In the genomic region with DNA sequence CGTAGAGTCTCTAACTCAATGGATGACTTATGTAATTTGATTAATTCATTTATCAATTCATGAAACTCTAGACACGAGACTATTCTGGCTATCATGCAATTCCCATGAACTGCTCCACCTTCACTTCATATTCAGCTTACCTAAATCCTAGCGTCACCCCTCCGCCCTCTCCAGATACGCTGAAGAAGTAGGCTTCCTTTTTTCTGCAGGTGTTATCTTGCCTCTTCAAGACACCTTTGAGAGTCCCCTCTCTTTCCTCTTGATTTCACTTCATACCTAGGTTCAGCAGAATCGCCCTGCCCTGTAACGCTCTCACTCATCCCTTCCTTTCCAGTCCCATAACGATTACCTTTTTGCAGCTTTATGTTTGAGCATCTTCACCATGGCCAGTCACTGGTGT, we compare ENCODE assay signal across 12 cellular contexts. TPM values are rescaled to one million over a fixed set of nuclear protein-coding genes. Genes with fewer than 3 reads are reported as not detected.
DNase-seq lines count a peak whose midpoint lies in the region; ATAC-seq, FAIRE-seq and TF ChIP-seq lines count a peak whose summit lies in the region.
"Had no signal": no experiment of that assay in that cellular context is flagged by ENCODE, and none has a peak within 500 bp of the region (broad histone marks: within the 10 kb centered on the region; RNA-seq: fewer than 3 reads in every experiment).

No MANE protein-coding gene starts in this region.

- H3K18ac ChIP-seq in H9 (ENCODE audit: insufficient read length, low read depth, low read length) = no peak overlapping the region

- H3K36me3 ChIP-seq in ACC112 (ENCODE audit: insufficient read depth, low read length) = no peaks in the 10 kb centered on the region
- H3K36me3 ChIP-seq in mesodermal cell (ENCODE audit: control insufficient read depth, insufficient read depth, low read length) = no peaks in the 10 kb centered on the region
- H3K36me3 ChIP-seq: WERI-Rb-1 had no signal

- H2BK15ac ChIP-seq in H9 (ENCODE audit: low read depth, low read length) = no peak overlapping the region

- no peak overlapping the region for H2BK20ac ChIP-seq in H9 (ENCODE audit: low read depth, low read length, poor library complexity, severe bottlenecking)

- H3K9me3 Mint-ChIP-seq in H9 = no peaks in the 10 kb centered on the region
- no peaks in the 10 kb centered on the region for H3K9me3 Mint-ChIP-seq in activated T-helper 2 cell treated with anti-CD3 and anti-CD28 coated beads, Interferon-gamma antibody, Interleukin-2, Interleukin-4, amounts not matched to agents 10 μg/mL and 5 μg/mL and 100 μg/mL, durations not matched to agents 14 hours and 24 hours and 36 hours
- no peaks in the 10 kb centered on the region for H3K9me3 Mint-ChIP-seq in stimulated activated naive B cell treated with anti-CD40 and anti-IgM and Interleukin-4, amounts not matched to agents 10 μg/mL and 1 μg/mL and 100 μg/mL, for 72 hours
- H3K9me3 Mint-ChIP-seq: memory B cell had no signal

- no peak for ATAC-seq in stimulated activated naive B cell treated with anti-CD40 and anti-IgM and Interleukin-4, amounts not matched to agents 10 μg/mL and 1 μg/mL and 100 μg/mL, for 72 hours (replicated peaks)
- ATAC-seq in HG03460 (IDR thresholded peaks at IDR 0.05; ENCODE audit: unreplicated experiment) = no peak

- no peaks in the 10 kb centered on the region for H4K20me1 ChIP-seq in H9 (ENCODE audit: control insufficient read depth, insufficient read depth, insufficient read length)

- no peak overlapping the region for H2AK5ac ChIP-seq in H9 (ENCODE audit: insufficient read length, low read length)

- no peak overlapping the region for H3K14ac ChIP-seq in H9 (ENCODE audit: insufficient read depth, low read length)

- H3K23me2 ChIP-seq in H9 (ENCODE audit: insufficient read length, low read depth, low read length, poor library complexity, severe bottlenecking) = peaks cover 23% of the 10 kb centered on the region

- H3K9me3 ChIP-seq in H9 (ENCODE audit: control insufficient read depth, low read depth, low read length) (no peaks in the 10 kb centered on the region), mesodermal cell (ENCODE audit: control insufficient read depth, low read length) (no peaks in the 10 kb centered on the region)

- no peak for TF ChIP-seq CTCF in H9 (conservative IDR thresholded peaks at IDR 0.05)

- H3K27me3 ChIP-seq in ACC112 (ENCODE audit: insufficient read depth, low read length) (peaks cover 7% of the 10 kb centered on the region), H9 (ENCODE audit: insufficient read depth, low read length) (no peaks in the 10 kb centered on the region)

- WGBS in H9 (ENCODE audit: extremely low coverage, insufficient read length, low lambda C conversion rate) = no CpG with 5 or more reads among the region's 8 CpGs
- 85 to 86% methylated on average over 6 of the region's 8 CpGs for WGBS in mesodermal cell (ENCODE audit: insufficient coverage in 2 of 2), 2 experiments

- H2BK5ac ChIP-seq in H9 (ENCODE audit: insufficient read length, low read length) = no peak overlapping the region

- FAIRE-seq in GM12892 (lab: Jason Lieb, UNC) = no peak
- FAIRE-seq: RCC 7860 had no signal

- no peak overlapping the region for H3K27ac Mint-ChIP-seq in H9
- H3K27ac Mint-ChIP-seq in activated T-helper 2 cell treated with anti-CD3 and anti-CD28 coated beads, Interferon-gamma antibody, Interleukin-2, Interleukin-4, amounts not matched to agents 10 μg/mL and 5 μg/mL and 100 μg/mL, durations not matched to agents 14 hours and 24 hours and 36 hours = peak overlapping the region; percentile 8
- H3K27ac Mint-ChIP-seq in stimulated activated naive B cell treated with anti-CD40 and anti-IgM and Interleukin-4, amounts not matched to agents 10 μg/mL and 1 μg/mL and 100 μg/mL, for 72 hours = no peak overlapping the region
- H3K27ac Mint-ChIP-seq: memory B cell had no signal

- H2AFZ ChIP-seq in ACC112 (ENCODE audit: low read length, unreplicated experiment) (peak overlapping the region; percentile 93), H9 (ENCODE audit: low read length) (no peak overlapping the region)

- H3K4me3 ChIP-seq in ACC112 (ENCODE audit: low read depth, low read length) = peak overlapping the region; percentile 87
- H3K4me3 ChIP-seq in mesodermal cell (ENCODE audit: extremely low read depth, insufficient read depth, low read length, poor library complexity, severe bottlenecking) = peak overlapping the region; percentile 85

- H3K27me3 Mint-ChIP-seq in H9 (ENCODE audit: low read depth) = peaks cover 3% of the 10 kb centered on the region
- H3K27me3 Mint-ChIP-seq in activated T-helper 2 cell treated with anti-CD3 and anti-CD28 coated beads, Interferon-gamma antibody, Interleukin-2, Interleukin-4, amounts not matched to agents 10 μg/mL and 5 μg/mL and 100 μg/mL, durations not matched to agents 14 hours and 24 hours and 36 hours (ENCODE audit: low read depth) = no peaks in the 10 kb centered on the region
- H3K27me3 Mint-ChIP-seq in stimulated activated naive B cell treated with anti-CD40 and anti-IgM and Interleukin-4, amounts not matched to agents 10 μg/mL and 1 μg/mL and 100 μg/mL, for 72 hours = peaks cover 6% of the 10 kb centered on the region in 2 donors
- H3K27me3 Mint-ChIP-seq: memory B cell had no signal

- no peak overlapping the region for H3K23ac ChIP-seq in H9 (ENCODE audit: insufficient read length, low read depth, low read length)

- H3K56ac ChIP-seq in H9 (ENCODE audit: insufficient read length, low read depth, low read length) = no peak overlapping the region

- H3K4me1 ChIP-seq in ACC112 (ENCODE audit: control insufficient read depth, insufficient read depth, low read length, unreplicated experiment) (peaks cover 9% of the 10 kb centered on the region), H9 (ENCODE audit: insufficient read depth, low read length) (peaks cover 2% of the 10 kb centered on the region; the same call in 1 of the 2 replicates), mesodermal cell (ENCODE audit: control insufficient read depth, insufficient read depth, low read length, poor library complexity, severe bottlenecking) (peaks cover 5% of the 10 kb centered on the region)

- no peak overlapping the region for H4K5ac ChIP-seq in H9 (ENCODE audit: insufficient read length, low read depth, low read length)

- H3K4me3 Mint-ChIP-seq in H9 = no peak overlapping the region
- H3K4me3 Mint-ChIP-seq in activated T-helper 2 cell treated with anti-CD3 and anti-CD28 coated beads, Interferon-gamma antibody, Interleukin-2, Interleukin-4, amounts not matched to agents 10 μg/mL and 5 μg/mL and 100 μg/mL, durations not matched to agents 14 hours and 24 hours and 36 hours (ENCODE audit: low read depth) = no peak overlapping the region
- H3K4me3 Mint-ChIP-seq in stimulated activated naive B cell treated with anti-CD40 and anti-IgM and Interleukin-4, amounts not matched to agents 10 μg/mL and 1 μg/mL and 100 μg/mL, for 72 hours = peak overlapping the region in 1 of 2 donors; percentile 5
- H3K4me3 Mint-ChIP-seq: memory B cell had no signal

- H3K27ac ChIP-seq in ACC112 (ENCODE audit: low read depth, low read length) (no peak overlapping the region), H9 (ENCODE audit: insufficient read length, low read depth, low read length) (no peak overlapping the region), mesodermal cell (ENCODE audit: low read depth, low read length, severe bottlenecking) (no peak overlapping the region)
- H3K27ac ChIP-seq: WERI-Rb-1 had no signal

- no peaks in the 10 kb centered on the region for H3K79me2 ChIP-seq in ACC112 (ENCODE audit: control insufficient read depth, insufficient read depth, low read length, unreplicated experiment)
- H3K79me2 ChIP-seq in H9 (ENCODE audit: insufficient read depth, low read length) = no peaks in the 10 kb centered on the region

- H3K79me1 ChIP-seq in H9 (ENCODE audit: insufficient read depth, low read depth, low read length, poor library complexity, severe bottlenecking) = no peaks in the 10 kb centered on the region

- no peak overlapping the region for H3T11ph ChIP-seq in H9 (ENCODE audit: low read length)

- peaks cover 21 to 24% of the 10 kb centered on the region in 2 experiments for H3K4me1 Mint-ChIP-seq in H9
- peaks cover 30% of the 10 kb centered on the region for H3K4me1 Mint-ChIP-seq in activated T-helper 2 cell treated with anti-CD3 and anti-CD28 coated beads, Interferon-gamma antibody, Interleukin-2, Interleukin-4, amounts not matched to agents 10 μg/mL and 5 μg/mL and 100 μg/mL, durations not matched to agents 14 hours and 24 hours and 36 hours (ENCODE audit: low read depth)
- peaks cover 6 to 27% of the 10 kb centered on the region in 2 donors for H3K4me1 Mint-ChIP-seq in stimulated activated naive B cell treated with anti-CD40 and anti-IgM and Interleukin-4, amounts not matched to agents 10 μg/mL and 1 μg/mL and 100 μg/mL, for 72 hours

- H3K9ac ChIP-seq in H9 (ENCODE audit: extremely low read depth, insufficient read length, low read length) = no peak overlapping the region

- no peak overlapping the region for H2BK12ac ChIP-seq in H9 (ENCODE audit: insufficient read length, low read depth, low read length)

- no peaks in the 10 kb centered on the region for H3K36me3 Mint-ChIP-seq in H9 (ENCODE audit: insufficient read depth in 1 of 3, low read depth in 3 of 3)
- H3K36me3 Mint-ChIP-seq in activated T-helper 2 cell treated with anti-CD3 and anti-CD28 coated beads, Interferon-gamma antibody, Interleukin-2, Interleukin-4, amounts not matched to agents 10 μg/mL and 5 μg/mL and 100 μg/mL, durations not matched to agents 14 hours and 24 hours and 36 hours (ENCODE audit: low read depth) = no peaks in the 10 kb centered on the region
- H3K36me3 Mint-ChIP-seq in stimulated activated naive B cell treated with anti-CD40 and anti-IgM and Interleukin-4, amounts not matched to agents 10 μg/mL and 1 μg/mL and 100 μg/mL, for 72 hours = no peaks in the 10 kb centered on the region
- H3K36me3 Mint-ChIP-seq: memory B cell had no signal

- no peak for TF ChIP-seq POLR2A in GM12892 (IDR thresholded peaks at IDR 0.05; ENCODE audit: low read depth, low read length)

- DNase-seq in H9 = no peak
- DNase-seq in activated T-helper 2 cell treated with anti-CD3 and anti-CD28 coated beads, Interferon-gamma antibody, Interleukin-2, Interleukin-4, amounts not matched to agents 10 μg/mL and 5 μg/mL and 100 μg/mL, durations not matched to agents 14 hours and 24 hours and 36 hours (ENCODE audit: low spot score) = no peak
- DNase-seq in stimulated activated naive B cell treated with anti-CD40 and anti-IgM and Interleukin-4, amounts not matched to agents 10 μg/mL and 1 μg/mL and 100 μg/mL, for 72 hours = no peak
- no peak for DNase-seq in RKO (ENCODE audit: low spot score)
- no peak for DNase-seq in GM12892 (ENCODE audit: insufficient read length)
- DNase-seq: WERI-Rb-1 had no signal

- H4K91ac ChIP-seq in H9 (ENCODE audit: insufficient read length, low read depth, low read length) = no peak overlapping the region

- intact Hi-C loops in activated T-helper 2 cell treated with anti-CD3 and anti-CD28 coated beads, Interferon-gamma antibody, Interleukin-2, Interleukin-4, amounts not matched to agents 10 μg/mL and 5 μg/mL and 100 μg/mL, durations not matched to agents 14 hours and 24 hours and 36 hours (cut with micrococcal nuclease) = loop anchor here (5.0 kb wide), 1 partner anchor 263 kb away; no protein-coding TSS in a partner anchor

- no peak overlapping the region for H2BK120ac ChIP-seq in H9 (ENCODE audit: low read depth, low read length, poor library complexity, severe bottlenecking)

- no peak overlapping the region for H4K8ac ChIP-seq in H9 (replicated peaks; ENCODE audit: insufficient read length, low read depth, low read length)

- no peak overlapping the region for H3K4ac ChIP-seq in H9 (ENCODE audit: low read depth, low read length)

- peak overlapping the region; percentile 97 for H3K4me2 ChIP-seq in H9 (ENCODE audit: insufficient read depth, insufficient read length, low read length)

RNA-seq across cellular contexts. Expression of a gene that starts 4.0 kb away (rescaled TPM):
- not detected in 2 replicates for total RNA-seq in H9 (2021)
- 0.73 and 1.1 TPM in 2 replicates for total RNA-seq in activated T-helper 2 cell treated with anti-CD3 and anti-CD28 coated beads, Interferon-gamma antibody, Interleukin-2, Interleukin-4, amounts not matched to agents 10 μg/mL and 5 μg/mL and 100 μg/mL, durations not matched to agents 14 hours and 24 hours and 36 hours
- 6.3 TPM for polyA plus RNA-seq in mesodermal cell (2013, experiment 1 of 2)
- 6.3 TPM for polyA plus RNA-seq in mesodermal cell (2013, experiment 2 of 2)
- polyA plus RNA-seq in GM12892 (2012; ENCODE audit: missing spikeins) = 1.8 TPM

RNA-seq across cellular contexts. Expression of a gene that starts 8.2 kb away (rescaled TPM):
- 3.2 and 3.8 TPM in 2 replicates for total RNA-seq in H9 (2021)
- total RNA-seq in activated T-helper 2 cell treated with anti-CD3 and anti-CD28 coated beads, Interferon-gamma antibody, Interleukin-2, Interleukin-4, amounts not matched to agents 10 μg/mL and 5 μg/mL and 100 μg/mL, durations not matched to agents 14 hours and 24 hours and 36 hours = 0.68 and 0.92 TPM in 2 replicates
- 5.7 TPM for polyA plus RNA-seq in mesodermal cell (2013, experiment 1 of 2)
- polyA plus RNA-seq in mesodermal cell (2013, experiment 2 of 2) = 5.8 TPM
- 1.2 TPM for polyA plus RNA-seq in GM12892 (2012; ENCODE audit: missing spikeins)

RNA-seq across cellular contexts. Expression of a gene that starts 38.9 kb away (rescaled TPM):
- total RNA-seq in H9 (2021) = not detected in 2 replicates
- not detected in 2 replicates for total RNA-seq in activated T-helper 2 cell treated with anti-CD3 and anti-CD28 coated beads, Interferon-gamma antibody, Interleukin-2, Interleukin-4, amounts not matched to agents 10 μg/mL and 5 μg/mL and 100 μg/mL, durations not matched to agents 14 hours and 24 hours and 36 hours
- polyA plus RNA-seq in mesodermal cell (2013, experiment 1 of 2) = not detected
- not detected for polyA plus RNA-seq in mesodermal cell (2013, experiment 2 of 2)
- polyA plus RNA-seq in GM12892 (2012; ENCODE audit: missing spikeins) = not detected
- total RNA-seq: fibroblast of villous mesenchyme had no signal
